ENCODE assay signal across 18 cellular contexts in genomic region chr17:17102176-17102575, GRCh38. TPM values are rescaled to one million over a fixed set of nuclear protein-coding genes. Genes with fewer than 3 reads are reported as not detected.
DNase-seq lines count a peak whose midpoint lies in the region; ATAC-seq and TF ChIP-seq lines count a peak whose summit lies in the region.
"Had no signal": no experiment of that assay in that cellular context is flagged by ENCODE, and none has a peak within 500 bp of the region (broad histone marks: within the 10 kb centered on the region; RNA-seq: fewer than 3 reads in every experiment).

No MANE protein-coding gene starts in this region.

- H3K36me3 Mint-ChIP-seq in natural killer cell = no peaks in the 10 kb centered on the region

- peaks cover 0 to 19% of the 10 kb centered on the region in 2 donors for H3K4me1 Mint-ChIP-seq in natural killer cell

- H3K79me1 ChIP-seq in neuronal stem cell (ENCODE audit: low read depth, low read length) = peaks cover 16% of the 10 kb centered on the region

- no CpG with 5 or more reads among the region's 6 CpGs for whole genome bisulfite sequencing in neuronal stem cell (ENCODE audit: extremely low coverage in 2 of 2, insufficient read length in 2 of 2, insufficient replicate concordance in 1 of 2), 2 donors

- H3K4me2 ChIP-seq in neuronal stem cell (ENCODE audit: insufficient read depth, low read length, poor library complexity, severe bottlenecking) = no peak overlapping the region

- no peaks in the 10 kb centered on the region for H3K27me3 ChIP-seq in right atrium auricular region
- H3K27me3 ChIP-seq in neuronal stem cell (ENCODE audit: control insufficient read depth in 3 of 3, insufficient read depth in 3 of 3, low read depth in 1 of 3, low read length in 3 of 3) = no peaks in the 10 kb centered on the region
- no peaks in the 10 kb centered on the region for H3K27me3 ChIP-seq in HAP-1 (ENCODE audit: low read depth)
- H3K27me3 ChIP-seq: SJCRH30 had no signal

- H3K36me3 ChIP-seq in right atrium auricular region (no peaks in the 10 kb centered on the region), neuronal stem cell (replicated peaks in 1 of 2; ENCODE audit: control insufficient read depth in 2 of 2, insufficient read depth in 2 of 2, low read length in 2 of 2) (peaks cover 0 to 22% of the 10 kb centered on the region in 2 donors), HAP-1 (replicated peaks) (peaks cover 4% of the 10 kb centered on the region; the same call in 1 of the 2 replicates)

- TF ChIP-seq CTCF in right atrium auricular region (IDR thresholded peaks at IDR 0.05) = no peak
- TF ChIP-seq CTCF in natural killer cell (IDR thresholded peaks at IDR 0.05) = no peak

- no peak overlapping the region for H3K4me3 ChIP-seq in right atrium auricular region
- no peak overlapping the region for H3K4me3 ChIP-seq in neuronal stem cell (ENCODE audit: low read length in 2 of 2)
- H3K4me3 ChIP-seq in HAP-1 = no peak overlapping the region
- H3K4me3 ChIP-seq: SJCRH30 had no signal

- no peak overlapping the region for H3K14ac ChIP-seq in neuronal stem cell (ENCODE audit: low read length)

- H2AK5ac ChIP-seq in neuronal stem cell (ENCODE audit: low read depth, low read length) = no peak overlapping the region

- no peak overlapping the region for H4K91ac ChIP-seq in neuronal stem cell (ENCODE audit: low read depth, low read length, poor library complexity)

- H3K4ac ChIP-seq in neuronal stem cell (ENCODE audit: low read length) = no peak overlapping the region

- no peak overlapping the region for H3K27ac Mint-ChIP-seq in natural killer cell

- no peak overlapping the region for H2BK12ac ChIP-seq in neuronal stem cell (ENCODE audit: low read length)

- DNase-seq in right atrium auricular region (ENCODE audit: low spot score) (no peak), cardiac septum (ENCODE audit: low spot score) (no peak), cerebellar cortex (ENCODE audit: low spot score) (peak; percentile 42), neuronal stem cell (ENCODE audit: low spot score) (no peak), NCI-H526 (lab: John Stamatoyannopoulos, UW) (no peak), HAP-1 (ENCODE audit: low spot score in 2 of 2) (no peak), natural killer cell (no peak)
- DNase-seq: EL; GOT3; HFFc6; NCI-H1417 treated with DMSO at 0.1 percent for 48 hours; NCI-H1930; NCI-H446; NK-92 treated with Interleukin-12 subunit alpha and Interleukin-12 subunit beta, amount 100 ng/mL, for 24 hours; SJCRH30 had no signal

- ATAC-seq in HG02885 (IDR thresholded peaks at IDR 0.05; ENCODE audit: poor library complexity, unreplicated experiment) (no peak), natural killer cell (no peak)

- intact Hi-C loops in cardiac septum (cut with DNase I) = no loop called here
- intact Hi-C loops in natural killer cell (cut with micrococcal nuclease) = no loop called here

- H2AFZ ChIP-seq in neuronal stem cell (ENCODE audit: low read length) = no peak overlapping the region

- no peaks in the 10 kb centered on the region for H3K9me3 Mint-ChIP-seq in natural killer cell
- H3K9me3 Mint-ChIP-seq: HFFc6 had no signal

- in situ Hi-C loops in HAP-1 (cut with MboI; ENCODE audit: low sequenced_read_pairs) = no loop called here

- H3K27me3 Mint-ChIP-seq in natural killer cell (ENCODE audit: low read depth in 2 of 2) = no peaks in the 10 kb centered on the region

- H3K27ac ChIP-seq in right atrium auricular region = peak overlapping the region; percentile 6 to 58
- H3K27ac ChIP-seq in neuronal stem cell (replicated peaks; ENCODE audit: low read length) = no peak overlapping the region
- H3K27ac ChIP-seq: HL-60, SJCRH30 had no signal

- H3K4me1 ChIP-seq in right atrium auricular region (peaks cover 0 to 85% of the 10 kb centered on the region in 2 donors), neuronal stem cell (ENCODE audit: control insufficient read depth in 2 of 2, insufficient read depth in 1 of 2, low read depth in 1 of 2, low read length in 2 of 2) (peaks cover 7 to 17% of the 10 kb centered on the region in 2 donors), HAP-1 (no peaks in the 10 kb centered on the region)
- H3K4me1 ChIP-seq: SJCRH30 had no signal

- H3K9me3 ChIP-seq in right atrium auricular region (no peaks in the 10 kb centered on the region), neuronal stem cell (replicated peaks in 1 of 2; ENCODE audit: control insufficient read depth in 2 of 2, insufficient read depth in 1 of 2, low read depth in 1 of 2, low read length in 2 of 2) (no peaks in the 10 kb centered on the region), HAP-1 (no peaks in the 10 kb centered on the region)
- H3K9me3 ChIP-seq: SJCRH30 had no signal

- H4K8ac ChIP-seq in neuronal stem cell (ENCODE audit: low read depth, low read length) = no peak overlapping the region

- H2BK15ac ChIP-seq in neuronal stem cell (ENCODE audit: low read length) = no peak overlapping the region

- peak overlapping the region; percentile 2 for H3K9ac ChIP-seq in neuronal stem cell (ENCODE audit: low read depth, low read length, poor library complexity)

- no peak overlapping the region for H2BK5ac ChIP-seq in neuronal stem cell (ENCODE audit: low read length)

- peak overlapping the region; percentile 77 for H3K23ac ChIP-seq in neuronal stem cell (ENCODE audit: low read depth, low read length, poor library complexity)

- H3K4me3 Mint-ChIP-seq in natural killer cell = no peak overlapping the region
- H3K4me3 Mint-ChIP-seq: CD14-positive monocyte, HFFc6 had no signal

- no peak overlapping the region for H3K18ac ChIP-seq in neuronal stem cell (ENCODE audit: low read length)

- no peak overlapping the region for H2BK120ac ChIP-seq in neuronal stem cell (ENCODE audit: low read depth, low read length)

RNA-seq across cellular contexts. Expression of gene MPRIP, which starts 59.9 kb away (rescaled TPM):
- 100 to 1,000 TPM; 102 to 145 TPM for total RNA-seq in right atrium auricular region
- 554 TPM for total RNA-seq in cardiac septum
- polyA plus RNA-seq in neuronal stem cell (2013, experiment 1 of 2) = 67.7 TPM
- polyA plus RNA-seq in neuronal stem cell (2013, experiment 2 of 2) = 72.4 TPM
- total RNA-seq in natural killer cell = 100 to 1,000 TPM; 225 to 272 (median 229) TPM
